ENCODE assay signal across 11 cellular contexts in genomic region chr1:113947388-113948107, GRCh38. TPM values are rescaled to one million over a fixed set of nuclear protein-coding genes. Genes with fewer than 3 reads are reported as not detected.
DNase-seq lines count a peak whose midpoint lies in the region; ATAC-seq and TF ChIP-seq lines count a peak whose summit lies in the region.
"Had no signal": no experiment of that assay in that cellular context is flagged by ENCODE, and none has a peak within 500 bp of the region (broad histone marks: within the 10 kb centered on the region; RNA-seq: fewer than 3 reads in every experiment).

No MANE protein-coding gene starts in this region.

- H3K27ac ChIP-seq in heart right ventricle (peak overlapping the region in 7 of 10 donors; percentile 9 to 69 (median 44)), vagina (peak overlapping the region; percentile 30)
- peak overlapping the region; percentile 73 for H3K27ac ChIP-seq in naive thymus-derived CD4-positive, alpha-beta T cell (ENCODE audit: low read depth, low read length)

- peaks cover 53% of the 10 kb centered on the region for H3K4me1 Mint-ChIP-seq in brain
- H3K4me1 Mint-ChIP-seq in naive thymus-derived CD4-positive, alpha-beta T cell: peaks cover 33 to 87% (median 81%) of the 10 kb centered on the region in 7 donors

- POLR2A ChIA-PET in naive thymus-derived CD4-positive, alpha-beta T cell (lab: Charles Lee): interaction anchor here (0.6 to 19.6 kb wide), 6 partner anchors 9 to 143 kb away, joined by 4 to 360 read pairs (median 6); partner anchors contain the start of genes AP4B1, DCLRE1B, HIPK1 and RSBN1

- H3K9me3 ChIP-seq in heart right ventricle (no peaks in the 10 kb centered on the region), vagina (no peaks in the 10 kb centered on the region)
- H3K9me3 ChIP-seq in naive thymus-derived CD4-positive, alpha-beta T cell (ENCODE audit: control insufficient read depth in 2 of 3, low read length in 3 of 3): no peaks in the 10 kb centered on the region
- H3K9me3 ChIP-seq: BE2C had no signal

- DNase-seq in heart right ventricle (no peak), Right ventricle myocardium superior (no peak), vagina (ENCODE audit: extremely low spot score in 2 of 2) (no peak), NCI-H526 treated with DMSO at 0.1 percent for 48 hours (lab: John Stamatoyannopoulos, UW) (no peak)
- DNase-seq in naive thymus-derived CD4-positive, alpha-beta T cell: peak in 5 of 9 donors; percentile 51 to 59 (median 55)
- DNase-seq in stimulated activated naive CD4-positive, alpha-beta T cell treated with Interleukin-2 at 50 U/mL for 16 hours (lab: John Stamatoyannopoulos, UW): no peak
- DNase-seq: BE2C, posterior cingulate gyrus had no signal

- H3K27ac Mint-ChIP-seq in brain: peak overlapping the region in 4 of 5 experiments; percentile 4 to 70 (median 62)
- peak overlapping the region; percentile 84 to 99 (median 97) for H3K27ac Mint-ChIP-seq in naive thymus-derived CD4-positive, alpha-beta T cell

- H3K27me3 ChIP-seq in heart right ventricle (no peaks in the 10 kb centered on the region), vagina (no peaks in the 10 kb centered on the region)
- H3K27me3 ChIP-seq in naive thymus-derived CD4-positive, alpha-beta T cell (ENCODE audit: control insufficient read depth in 2 of 2, insufficient read depth in 2 of 2, low read length in 2 of 2): no peaks in the 10 kb centered on the region
- H3K27me3 ChIP-seq: BE2C had no signal

- peaks cover 5 to 11% (median 7%) of the 10 kb centered on the region in 5 experiments for H3K9me3 Mint-ChIP-seq in brain
- H3K9me3 Mint-ChIP-seq in naive thymus-derived CD4-positive, alpha-beta T cell: peaks cover 0 to 2% (median 0%) of the 10 kb centered on the region in 11 donors

- H3K36me3 Mint-ChIP-seq in brain: peaks cover 35% of the 10 kb centered on the region
- peaks cover 4 to 27% (median 13%) of the 10 kb centered on the region in 5 donors for H3K36me3 Mint-ChIP-seq in naive thymus-derived CD4-positive, alpha-beta T cell

- ATAC-seq in heart right ventricle (no peak), Right ventricle myocardium superior (ENCODE audit: poor library complexity) (no peak), HG02678 (IDR thresholded peaks at IDR 0.05; ENCODE audit: unreplicated experiment) (no peak)
- peak; percentile 71 for ATAC-seq in naive thymus-derived CD4-positive, alpha-beta T cell
- ATAC-seq: Panc1 had no signal

- no peak for TF ChIP-seq CTCF in heart right ventricle (IDR thresholded peaks at IDR 0.05)
- TF ChIP-seq CTCF in brain (conservative IDR thresholded peaks at IDR 0.05): no peak
- TF ChIP-seq CTCF in vagina (IDR thresholded peaks at IDR 0.05): no peak

- peak overlapping the region in 3 of 5 experiments; percentile 20 to 57 (median 23) for H3K4me3 Mint-ChIP-seq in brain
- peak overlapping the region; percentile 58 to 88 (median 83) for H3K4me3 Mint-ChIP-seq in naive thymus-derived CD4-positive, alpha-beta T cell

- no peaks in the 10 kb centered on the region for H3K27me3 Mint-ChIP-seq in brain
- no peaks in the 10 kb centered on the region for H3K27me3 Mint-ChIP-seq in naive thymus-derived CD4-positive, alpha-beta T cell

- H3K4me3 ChIP-seq in heart right ventricle (no peak overlapping the region), vagina (no peak overlapping the region)
- peak overlapping the region; percentile 25 for H3K4me3 ChIP-seq in naive thymus-derived CD4-positive, alpha-beta T cell (ENCODE audit: low read length)

- CTCF ChIA-PET in naive thymus-derived CD4-positive, alpha-beta T cell (lab: Charles Lee): interaction anchor here (0.8 to 2.5 kb wide), 6 partner anchors 8 to 112 kb away, joined by 3 to 21 read pairs (median 4); partner anchors contain the start of genes AP4B1 and HIPK1

- TF ChIP-seq POLR2A in vagina (IDR thresholded peaks at IDR 0.05): no peak

- peaks cover 0 to 28% (median 0%) of the 10 kb centered on the region in 9 donors for H3K36me3 ChIP-seq in heart right ventricle
- peaks cover 0 to 5% (median 0%) of the 10 kb centered on the region in 3 experiments for H3K36me3 ChIP-seq in naive thymus-derived CD4-positive, alpha-beta T cell (ENCODE audit: control insufficient read depth in 2 of 3, insufficient read depth in 3 of 3, low read length in 3 of 3)
- no peaks in the 10 kb centered on the region for H3K36me3 ChIP-seq in vagina

- 21 to 40% methylated on average over 3 of the region's 3 CpGs for WGBS in heart right ventricle, 2 donors

- H3K4me1 ChIP-seq in heart right ventricle (peaks cover 5 to 51% (median 34%) of the 10 kb centered on the region in 9 donors), vagina (peaks cover 50% of the 10 kb centered on the region)
- peaks cover 42 to 68% of the 10 kb centered on the region in 2 donors for H3K4me1 ChIP-seq in naive thymus-derived CD4-positive, alpha-beta T cell (ENCODE audit: control insufficient read depth in 2 of 2, insufficient read depth in 2 of 2, low read length in 2 of 2)

- intact Hi-C loops in heart right ventricle (cut with DNase I): loop anchor here in 1 of 10 donors (2.0 kb wide), 1 partner anchor 15 kb away; no protein-coding TSS in a partner anchor
- intact Hi-C loops in Right ventricle myocardium superior (cut with DNase I): no loop called here
- intact Hi-C loops in naive thymus-derived CD4-positive, alpha-beta T cell (cut with micrococcal nuclease): loop anchor here (1.0 to 10.0 kb wide), 7 partner anchors 10 to 1233 kb away; partner anchors contain the start of genes MAGI3 (in 1 of the 2), PHTF1 (in 1 of the 2) and PPM1J (in 1 of the 2)
- intact Hi-C loops in vagina (cut with DNase I): no loop called here

RNA-seq across cellular contexts. Expression of gene HIPK1, which starts 18.4 kb away (rescaled TPM):
- total RNA-seq in heart right ventricle (10 to 100 TPM; 42.6 to 91.0 (median 62.2) TPM), Right ventricle myocardium superior (52.4 TPM), vagina (52.3 TPM)
- polyA plus RNA-seq in heart right ventricle (10 to 100 TPM in 1 of 2 donors, 1 to 10 TPM in 1; 7.8 to 10.7 TPM), brain (ENCODE audit: insufficient read depth, low read depth, low replicate concordance) (39.3 TPM)
- total RNA-seq in naive thymus-derived CD4-positive, alpha-beta T cell: 100 to 1,000 TPM in 4 of 5 experiments, 10 to 100 TPM in 1; 95.8 to 211 (median 124) TPM
- 10 to 100 TPM; 11.8 to 21.3 TPM for polyA plus RNA-seq in naive thymus-derived CD4-positive, alpha-beta T cell

RNA-seq across cellular contexts. Expression of gene OLFML3, which starts 31.7 kb away (rescaled TPM):
- total RNA-seq in heart right ventricle: 10 to 100 TPM in 7 of 10 donors, 1 to 10 TPM in 3; 6.1 to 19.7 (median 11.0) TPM
- polyA plus RNA-seq in heart right ventricle: 10 to 100 TPM; 10.3 to 11.4 TPM
- total RNA-seq in Right ventricle myocardium superior: 10.9 TPM
- polyA plus RNA-seq in brain (ENCODE audit: insufficient read depth, low read depth, low replicate concordance): 17.0 TPM
- 1 to 10 TPM in 3 of 5 experiments, under 1 TPM in 2; 0.24 to 1.8 (median 1.1) TPM for total RNA-seq in naive thymus-derived CD4-positive, alpha-beta T cell
- polyA plus RNA-seq in naive thymus-derived CD4-positive, alpha-beta T cell: not detected
- 108 TPM for total RNA-seq in vagina

RNA-seq across cellular contexts. Expression of gene DCLRE1B, which starts 42.4 kb away (rescaled TPM):
- total RNA-seq in heart right ventricle (1 to 10 TPM in 9 of 10 donors, under 1 TPM in 1; 0.78 to 4.2 (median 2.1) TPM), Right ventricle myocardium superior (2.2 TPM), vagina (5.2 TPM)
- polyA plus RNA-seq in heart right ventricle (1 to 10 TPM in 1 of 2 donors, under 1 TPM in 1; 0.59 to 1.8 TPM), brain (ENCODE audit: insufficient read depth, low read depth, low replicate concordance) (8.8 TPM)
- total RNA-seq in naive thymus-derived CD4-positive, alpha-beta T cell: 10 to 100 TPM in 1 of 5 experiments, 1 to 10 TPM in 4; 4.1 to 13.6 (median 6.9) TPM
- 1 to 10 TPM; 3.7 to 6.8 TPM for polyA plus RNA-seq in naive thymus-derived CD4-positive, alpha-beta T cell

RNA-seq across cellular contexts. Expression of gene AP4B1, which starts 42.9 kb away (rescaled TPM):
- total RNA-seq in heart right ventricle (10 to 100 TPM in 8 of 10 donors, 1 to 10 TPM in 2; 9.1 to 13.9 (median 11.5) TPM), Right ventricle myocardium superior (11.4 TPM), vagina (6.9 TPM)
- polyA plus RNA-seq in heart right ventricle (10 to 100 TPM in 1 of 2 donors, 1 to 10 TPM in 1; 7.5 to 15.4 TPM), brain (ENCODE audit: insufficient read depth, low read depth, low replicate concordance) (8.2 TPM)
- 10 to 100 TPM; 50.8 to 75.4 (median 65.0) TPM for total RNA-seq in naive thymus-derived CD4-positive, alpha-beta T cell
- 10 to 100 TPM; 13.7 to 15.6 TPM for polyA plus RNA-seq in naive thymus-derived CD4-positive, alpha-beta T cell

Comparison
In these comparisons a context has a peak if more than half of its experiments do, and no peak if none do; other contexts are left out.
1. DNase-seq: peak in naive thymus-derived CD4-positive, alpha-beta T cell (5 of 9); none in heart right ventricle (0 of 2), Right ventricle myocardium superior (single experiment), vagina (0 of 2), NCI-H526 treated with DMSO at 0.1 percent for 48 hours (single experiment) and stimulated activated naive CD4-positive, alpha-beta T cell treated with Interleukin-2 at 50 U/mL for 16 hours (single experiment).
2. intact Hi-C loops: an anchor here in naive thymus-derived CD4-positive, alpha-beta T cell (1.0 to 10.0 kb wide); none called in Right ventricle myocardium superior and vagina.
3. Peak in every context shown above with its lines, with median percentiles within 50 percentile points of each other: H3K27ac ChIP-seq.